In genomic region chr7:2546776-2547586, GRCh38 we compare ENCODE assay signal across 15 cellular contexts. TPM values are rescaled to one million over a fixed set of nuclear protein-coding genes. Genes with fewer than 3 reads are reported as not detected.
DNase-seq lines count a peak whose midpoint lies in the region; ATAC-seq, FAIRE-seq and TF ChIP-seq lines count a peak whose summit lies in the region.
"Had no signal": no experiment of that assay in that cellular context is flagged by ENCODE, and none has a peak within 500 bp of the region (broad histone marks: within the 10 kb centered on the region; RNA-seq: fewer than 3 reads in every experiment).

No MANE protein-coding gene starts in this region.

- no peak overlapping the region for H3K4me3 Mint-ChIP-seq in GM23338

- H2BK12ac ChIP-seq in neuronal stem cell (ENCODE audit: low read length), result no peak overlapping the region

- TF ChIP-seq EP300 in A549 (IDR thresholded peaks at IDR 0.05) (no peak), GM12878 (IDR thresholded peaks at IDR 0.05; ENCODE audit: borderline replicate concordance in 1 of 2, control insufficient read depth in 1 of 2, low read depth in 2 of 2, low read length in 2 of 2) (no peak), gastroesophageal sphincter (IDR thresholded peaks at IDR 0.05) (no peak), tibial nerve (IDR thresholded peaks at IDR 0.05) (no peak)

- H3K27me3 ChIP-seq in GM23338 (ENCODE audit: insufficient read depth) (no peaks in the 10 kb centered on the region), GM12878 (replicated peaks in 1 of 2; ENCODE audit: control insufficient read depth in 2 of 2, insufficient read depth in 2 of 2, low read length in 1 of 2) (no peaks in the 10 kb centered on the region), neuronal stem cell (ENCODE audit: control insufficient read depth in 3 of 3, insufficient read depth in 3 of 3, low read depth in 1 of 3, low read length in 3 of 3) (no peaks in the 10 kb centered on the region), gastroesophageal sphincter (no peaks in the 10 kb centered on the region), tibial nerve (no peaks in the 10 kb centered on the region)
- H3K27me3 ChIP-seq: SJSA1 had no signal

- H3K4me2 ChIP-seq in A549 (no peak overlapping the region), GM23338 (no peak overlapping the region), GM12878 (ENCODE audit: control insufficient read depth, insufficient read depth) (no peak overlapping the region), neuronal stem cell (ENCODE audit: insufficient read depth, low read length, poor library complexity, severe bottlenecking) (no peak overlapping the region)

- no peak for TF ChIP-seq POLR2A in A549 (IDR thresholded peaks at IDR 0.05; ENCODE audit: low read length)
- TF ChIP-seq POLR2A in GM12878 (IDR thresholded peaks at IDR 0.05; ENCODE audit: low read depth, low read length), result no peak
- TF ChIP-seq POLR2A in gastroesophageal sphincter (IDR thresholded peaks at IDR 0.05), result no peak
- TF ChIP-seq POLR2A in GM12891 (IDR thresholded peaks at IDR 0.05; ENCODE audit: low read depth, low read length), result no peak
- no peak for TF ChIP-seq POLR2A in tibial nerve (IDR thresholded peaks at IDR 0.05)

- no peaks in the 10 kb centered on the region; the same call in 1 of the 2 replicates for H4K20me1 ChIP-seq in GM23338 (replicated peaks; ENCODE audit: insufficient read depth)
- no peaks in the 10 kb centered on the region for H4K20me1 ChIP-seq in GM12878 (ENCODE audit: control insufficient read depth, insufficient read depth)

- in situ Hi-C loops in GM12878 (cut with MboI), result no loop called here

- no peak overlapping the region for H2BK5ac ChIP-seq in neuronal stem cell (ENCODE audit: low read length)

- no peak overlapping the region for H2BK15ac ChIP-seq in neuronal stem cell (ENCODE audit: low read length)

- H3K9me2 ChIP-seq in GM23338 (ENCODE audit: insufficient read depth), result no peaks in the 10 kb centered on the region

- H3K27ac Mint-ChIP-seq in GM23338, result no peak overlapping the region

- no peaks in the 10 kb centered on the region for H3K4me1 ChIP-seq in A549
- H3K4me1 ChIP-seq in GM23338 (ENCODE audit: insufficient read depth), result no peaks in the 10 kb centered on the region
- no peaks in the 10 kb centered on the region for H3K4me1 ChIP-seq in GM12878 (ENCODE audit: control insufficient read depth, insufficient read depth, low read length)
- no peaks in the 10 kb centered on the region for H3K4me1 ChIP-seq in neuronal stem cell (ENCODE audit: control insufficient read depth in 2 of 2, insufficient read depth in 1 of 2, low read depth in 1 of 2, low read length in 2 of 2)
- H3K4me1 ChIP-seq in gastroesophageal sphincter, result no peaks in the 10 kb centered on the region
- H3K4me1 ChIP-seq in tibial nerve, result no peaks in the 10 kb centered on the region
- H3K4me1 ChIP-seq: SJSA1 had no signal

- H3K27me3 Mint-ChIP-seq in GM23338 (ENCODE audit: insufficient read depth, low read depth, poor library complexity), result peaks cover 2% of the 10 kb centered on the region
- H3K27me3 Mint-ChIP-seq: CD4-positive, CD25-positive, alpha-beta regulatory T cell had no signal

- H3K27ac ChIP-seq in A549, result no peak overlapping the region
- no peak overlapping the region for H3K27ac ChIP-seq in GM23338 (ENCODE audit: low read depth)
- H3K27ac ChIP-seq in GM12878 (ENCODE audit: control insufficient read depth, insufficient read depth), result no peak overlapping the region
- H3K27ac ChIP-seq in neuronal stem cell (replicated peaks; ENCODE audit: low read length), result no peak overlapping the region
- no peak overlapping the region for H3K27ac ChIP-seq in gastroesophageal sphincter
- no peak overlapping the region for H3K27ac ChIP-seq in tibial nerve
- H3K27ac ChIP-seq: SJSA1 had no signal

- H3K9me3 Mint-ChIP-seq in GM23338, result no peaks in the 10 kb centered on the region

- peaks cover 60% of the 10 kb centered on the region for H3K36me3 Mint-ChIP-seq in GM23338 (ENCODE audit: low read depth)

- H3K4ac ChIP-seq in neuronal stem cell (ENCODE audit: low read length), result no peak overlapping the region

- peaks cover 4% of the 10 kb centered on the region for H3K79me1 ChIP-seq in neuronal stem cell (ENCODE audit: low read depth, low read length)

- H3K9me3 ChIP-seq in A549 (no peaks in the 10 kb centered on the region), GM12878 (replicated peaks; ENCODE audit: control insufficient read depth, insufficient read depth, low read length) (no peaks in the 10 kb centered on the region), neuronal stem cell (replicated peaks in 1 of 2; ENCODE audit: control insufficient read depth in 2 of 2, insufficient read depth in 1 of 2, low read depth in 1 of 2, low read length in 2 of 2) (no peaks in the 10 kb centered on the region), gastroesophageal sphincter (no peaks in the 10 kb centered on the region), tibial nerve (no peaks in the 10 kb centered on the region)
- H3K9me3 ChIP-seq: SJSA1 had no signal

- H4K91ac ChIP-seq in neuronal stem cell (ENCODE audit: low read depth, low read length, poor library complexity), result no peak overlapping the region

- CTCF ChIA-PET in A549 (lab: Yijun Ruan, JAX) (interaction anchor here (0.8 to 1.5 kb wide), 4 partner anchors 12 to 78 kb away, joined by 3 to 5 read pairs (median 4); partner anchors contain the start of gene IQCE), GM12878 (lab: Yijun Ruan, JAX) (no interaction called here)

- 90% methylated on average over 31 of the region's 31 CpGs for WGBS in A549 (ENCODE audit: missing lambda C conversion rate)
- WGBS in GM12878 (ENCODE audit: insufficient coverage, insufficient replicate concordance, low lambda C conversion rate, missing lambda C conversion rate), result 97% methylated on average over 31 of the region's 31 CpGs
- no CpG with 5 or more reads among the region's 31 CpGs for WGBS in neuronal stem cell (ENCODE audit: extremely low coverage in 2 of 2, insufficient read length in 2 of 2, insufficient replicate concordance in 1 of 2), 2 donors
- 96 to 100% methylated on average over 1 to 12 of the region's 31 CpGs for WGBS in gastroesophageal sphincter (ENCODE audit: low coverage in 1 of 2), 2 donors
- WGBS in tibial nerve, 2 donors, result 92 to 93% methylated on average over 31 of the region's 31 CpGs

- H2AK5ac ChIP-seq in neuronal stem cell (ENCODE audit: low read depth, low read length), result no peak overlapping the region

- TF ChIP-seq RAD21 in A549 (conservative IDR thresholded peaks at IDR 0.05 in 1 of 2, IDR thresholded peaks at IDR 0.05 in 1 of 2) (no peak), GM12878 (IDR thresholded peaks at IDR 0.05; ENCODE audit: insufficient read depth, low read depth, low read length) (no peak)

- 0 out of 2 replicates have a peak, but pooled peaks cover 8% of the 10 kb centered on the region for H3F3A ChIP-seq in GM23338 (replicated peaks; ENCODE audit: low read depth)

- no peak for FAIRE-seq in A549 (lab: Jason Lieb, UNC)
- no peak for FAIRE-seq in GM12878 (lab: Jason Lieb, UNC)
- FAIRE-seq in GM12891 (lab: Jason Lieb, UNC), result no peak

- H3K36me3 ChIP-seq in GM23338 (ENCODE audit: insufficient read depth) (peaks cover 5% of the 10 kb centered on the region), GM12878 (ENCODE audit: control insufficient read depth in 2 of 2, insufficient read depth in 2 of 2, low read length in 1 of 2) (peaks cover 4 to 23% of the 10 kb centered on the region in 2 experiments), neuronal stem cell (replicated peaks in 1 of 2; ENCODE audit: control insufficient read depth in 2 of 2, insufficient read depth in 2 of 2, low read length in 2 of 2) (peaks cover 33 to 93% of the 10 kb centered on the region in 2 donors), gastroesophageal sphincter (peaks cover 0 to 95% of the 10 kb centered on the region in 2 donors), tibial nerve (peaks cover 4 to 81% (median 24%) of the 10 kb centered on the region in 3 donors)

- no peaks in the 10 kb centered on the region for H3K4me1 Mint-ChIP-seq in GM23338

- BruUV-seq in GM12878 (replicated peaks; lab: Mats Ljungman, UMichigan), result no TSS peak

- DNase-seq in A549 (ENCODE audit: low read depth in 1 of 2, low spot score in 1 of 2), result no peak
- no peak for DNase-seq in GM23338 (ENCODE audit: low spot score)
- DNase-seq in GM12878 (ENCODE audit: low read depth, low spot score), result no peak
- no peak for DNase-seq in neuronal stem cell (ENCODE audit: low spot score)
- DNase-seq in GM12891 (ENCODE audit: insufficient read length, low spot score), result no peak
- DNase-seq in tibial nerve (ENCODE audit: low spot score in 2 of 2), result no peak
- DNase-seq: CD4-positive, CD25-positive, alpha-beta regulatory T cell; DMS53; NCI-H1048; NCI-H2081 treated with DMSO at 0.1 percent for 48 hours; NCI-H510A; NCI-H774 had no signal

- SMC1A ChIA-PET in GM12878 (lab: Charles Lee; ENCODE audit: uncharacterized antibody, unreplicated experiment), result no interaction called here

- RAD21 ChIA-PET in GM12878 (lab: Charles Lee; ENCODE audit: unreplicated experiment), result interaction anchor here (0.6 kb wide), 1 partner anchor 19 kb away, joined by 3 read pairs; no protein-coding TSS in a partner anchor

- no peak overlapping the region for H3K4me3 ChIP-seq in A549
- H3K4me3 ChIP-seq in GM23338, result no peak overlapping the region
- H3K4me3 ChIP-seq in GM12878, result no peak overlapping the region
- no peak overlapping the region for H3K4me3 ChIP-seq in neuronal stem cell (ENCODE audit: low read length in 2 of 2)
- H3K4me3 ChIP-seq in gastroesophageal sphincter, result no peak overlapping the region
- no peak overlapping the region for H3K4me3 ChIP-seq in tibial nerve
- H3K4me3 ChIP-seq: SJSA1 had no signal

- ATAC-seq in A549 (no peak), GM23338 (no peak), GM12878 (no peak), gastroesophageal sphincter (no peak), GM21619 (IDR thresholded peaks at IDR 0.05; ENCODE audit: unreplicated experiment) (no peak)

- H3K18ac ChIP-seq in neuronal stem cell (ENCODE audit: low read length), result no peak overlapping the region

- POLR2A ChIA-PET in A549 (lab: Yijun Ruan, JAX) (no interaction called here), GM12878 (lab: Charles Lee) (no interaction called here)

- H3K14ac ChIP-seq in neuronal stem cell (ENCODE audit: low read length), result peak overlapping the region; percentile 21

- H4K8ac ChIP-seq in neuronal stem cell (ENCODE audit: low read depth, low read length), result no peak overlapping the region

- peaks cover 9% of the 10 kb centered on the region; the same call in 1 of the 2 replicates for H3K79me2 ChIP-seq in GM23338 (replicated peaks; ENCODE audit: insufficient read depth)
- no peaks in the 10 kb centered on the region for H3K79me2 ChIP-seq in GM12878 (ENCODE audit: control insufficient read depth, insufficient read depth, low read length)

- no peak overlapping the region for H3K23ac ChIP-seq in neuronal stem cell (ENCODE audit: low read depth, low read length, poor library complexity)

- H2AFZ ChIP-seq in GM23338, result no peak overlapping the region
- H2AFZ ChIP-seq in GM12878 (ENCODE audit: control insufficient read depth, low read depth, low read length), result no peak overlapping the region
- H2AFZ ChIP-seq in neuronal stem cell (ENCODE audit: low read length), result no peak overlapping the region

- H3K9ac ChIP-seq in GM12878 (ENCODE audit: control insufficient read depth, insufficient read depth, low read length) (no peak overlapping the region), neuronal stem cell (ENCODE audit: low read depth, low read length, poor library complexity) (peak overlapping the region; percentile 37)

- no peak for TF ChIP-seq CTCF in A549 (IDR thresholded peaks at IDR 0.05)
- TF ChIP-seq CTCF in GM23338 (conservative IDR thresholded peaks at IDR 0.05; ENCODE audit: low read depth in 2 of 2), result no peak
- TF ChIP-seq CTCF in GM12878 (IDR thresholded peaks at IDR 0.05 in 2 of 3, conservative IDR thresholded peaks at IDR 0.05 in 1 of 3; ENCODE audit: control insufficient read depth in 2 of 3, extremely low read depth in 1 of 3, insufficient read depth in 1 of 3, low read depth in 3 of 3, low read length in 3 of 3), result no peak
- no peak for TF ChIP-seq CTCF in gastroesophageal sphincter (IDR thresholded peaks at IDR 0.05)
- TF ChIP-seq CTCF in tibial nerve (IDR thresholded peaks at IDR 0.05), result no peak

- H2BK120ac ChIP-seq in neuronal stem cell (ENCODE audit: low read depth, low read length), result no peak overlapping the region

- intact Hi-C loops in GM12878 (cut with micrococcal nuclease; ENCODE audit: unreplicated experiment), result no loop called here

RNA-seq across cellular contexts. Expression of gene BRAT1, which starts 8.3 kb away (rescaled TPM):
- polyA plus RNA-seq in A549 (2011; rRNA removed) (11.9 and 13.3 TPM in 2 replicates), A549 (2017; fragmentation: RNase III; extraction: RNeasy Plus Mini Kit Qiagen cat#74134 plus additional on column Dnase treatment) (22.6 to 25.6 TPM (median 24.4 TPM) in 3 replicates), GM23338 (2016; fragmentation: Nextera tagmentation; extraction: Ambion mirVana) (29.8 and 32.5 TPM in 2 replicates), GM12878 (2011; rRNA removed) (2.9 and 8.1 TPM in 2 replicates), GM12878 (2014; fragmentation: Illumina TruSeq; extraction: Trizol) (0.76 and 3.3 TPM in 2 replicates), GM12878 (2014; fragmentation: Nextera tagmentation; extraction: Ambion mirVana) (under 1 TPM; 0.13 to 0.68 TPM), GM12878 (2014; rRNA removed) (23.8 and 32.6 TPM in 2 replicates), GM12878 (2016; fragmentation: Nextera tagmentation; extraction: Ambion mirVana) (10 to 100 TPM; 43.6 to 53.3 TPM)
- 35.3 and 50.2 TPM in 2 replicates for polyA plus RNA-seq in A549 (2012; cell fraction: cytosol; rRNA removed)
- polyA plus RNA-seq in A549 (2012; cell fraction: nucleus; rRNA removed), result 140 and 205 TPM in 2 replicates
- 12.4 and 13.3 TPM in 2 replicates for polyA minus RNA-seq in A549 (2011; rRNA and poly(A)+ RNA removed)
- total RNA-seq in GM23338 (2014; rRNA removed; shearing (Covaris generic)), result 65.6 and 76.8 TPM in 2 replicates
- 26.3 and 30.6 TPM in 2 replicates for total RNA-seq in GM12878 (2013; cell fraction: nucleolus; rRNA removed)
- total RNA-seq in GM12878 (2014; rRNA removed) (27.2 and 35.2 TPM in 2 replicates), GM12878 (2014; rRNA removed; fragmentation: Illumina TruSeq; extraction: Trizol) (4.1 and 5.2 TPM in 2 replicates), GM12878 (2021) (31.0 and 32.8 TPM in 2 replicates), gastroesophageal sphincter (10 to 100 TPM; 19.9 to 36.0 (median 32.4) TPM), tibial nerve (10 to 100 TPM; 38.0 to 72.9 (median 52.0) TPM)
- polyA plus RNA-seq in GM12878 (2011; ENCODE audit: low read depth), result 4.9 TPM
- polyA plus RNA-seq in GM12878 (2011; cell fraction: cytosol; rRNA removed), result 13.5 and 22.0 TPM in 2 replicates
- polyA plus RNA-seq in GM12878 (2011; cell fraction: nucleus; rRNA removed), result 101 and 131 TPM in 2 replicates
- 16.8 and 17.2 TPM in 2 replicates for polyA plus RNA-seq in GM12878 (2012)
- polyA minus RNA-seq in GM12878 (2011; rRNA and poly(A)+ RNA removed), result 3.9 and 12.8 TPM in 2 replicates
- 9.5 and 9.9 TPM in 2 replicates for polyA minus RNA-seq in GM12878 (2011; cell fraction: cytosol; rRNA and poly(A)+ RNA removed)
- polyA minus RNA-seq in GM12878 (2011; cell fraction: nucleus; rRNA and poly(A)+ RNA removed), result 10.8 and 17.3 TPM in 2 replicates
- 18.7 TPM for polyA plus RNA-seq in neuronal stem cell (2013, experiment 1 of 2)
- 18.1 TPM for polyA plus RNA-seq in neuronal stem cell (2013, experiment 2 of 2)
- 13.5 TPM for polyA plus RNA-seq in GM12891 (2012; ENCODE audit: low read depth, missing spikeins)

RNA-seq across cellular contexts. Expression of gene IQCE, which starts 11.8 kb away (rescaled TPM):
- polyA plus RNA-seq in A549 (2011; rRNA removed) (10.1 and 10.6 TPM in 2 replicates), A549 (2017; fragmentation: RNase III; extraction: RNeasy Plus Mini Kit Qiagen cat#74134 plus additional on column Dnase treatment) (11.3 to 13.0 TPM (median 12.8 TPM) in 3 replicates), GM23338 (2016; fragmentation: Nextera tagmentation; extraction: Ambion mirVana) (5.9 and 7.7 TPM in 2 replicates), GM12878 (2011; rRNA removed) (2.8 and 3.7 TPM in 2 replicates), GM12878 (2014; fragmentation: Illumina TruSeq; extraction: Trizol) (3.0 and 3.1 TPM in 2 replicates), GM12878 (2014; fragmentation: Nextera tagmentation; extraction: Ambion mirVana) (under 1 TPM; 0.37 to 0.45 TPM), GM12878 (2014; rRNA removed) (5.6 and 6.1 TPM in 2 replicates), GM12878 (2016; fragmentation: Nextera tagmentation; extraction: Ambion mirVana) (1 to 10 TPM; 5.8 to 5.9 TPM)
- polyA plus RNA-seq in A549 (2012; cell fraction: cytosol; rRNA removed), result 8.9 and 9.3 TPM in 2 replicates
- polyA plus RNA-seq in A549 (2012; cell fraction: nucleus; rRNA removed), result 16.7 and 18.2 TPM in 2 replicates
- 10.6 and 13.3 TPM in 2 replicates for polyA minus RNA-seq in A549 (2011; rRNA and poly(A)+ RNA removed)
- 5.0 and 6.5 TPM in 2 replicates for total RNA-seq in GM23338 (2014; rRNA removed; shearing (Covaris generic))
- total RNA-seq in GM12878 (2013; cell fraction: nucleolus; rRNA removed), result 15.3 and 19.5 TPM in 2 replicates
- total RNA-seq in GM12878 (2014; rRNA removed) (3.7 and 4.3 TPM in 2 replicates), GM12878 (2014; rRNA removed; fragmentation: Illumina TruSeq; extraction: Trizol) (2.3 and 2.5 TPM in 2 replicates), GM12878 (2021) (7.9 and 8.1 TPM in 2 replicates), gastroesophageal sphincter (10 to 100 TPM in 3 of 4 donors, 1 to 10 TPM in 1; 9.7 to 23.5 (median 15.6) TPM), tibial nerve (10 to 100 TPM; 16.8 to 46.9 (median 26.9) TPM)
- polyA plus RNA-seq in GM12878 (2011; ENCODE audit: low read depth), result 0.75 TPM
- 2.9 and 3.7 TPM in 2 replicates for polyA plus RNA-seq in GM12878 (2011; cell fraction: cytosol; rRNA removed)
- polyA plus RNA-seq in GM12878 (2011; cell fraction: nucleus; rRNA removed), result 13.7 and 15.4 TPM in 2 replicates
- polyA plus RNA-seq in GM12878 (2012), result 2.0 and 2.6 TPM in 2 replicates
- 2.5 and 4.9 TPM in 2 replicates for polyA minus RNA-seq in GM12878 (2011; rRNA and poly(A)+ RNA removed)
- 1.1 and 3.7 TPM in 2 replicates for polyA minus RNA-seq in GM12878 (2011; cell fraction: cytosol; rRNA and poly(A)+ RNA removed)
- polyA minus RNA-seq in GM12878 (2011; cell fraction: nucleus; rRNA and poly(A)+ RNA removed), result 3.4 and 6.5 TPM in 2 replicates
- polyA plus RNA-seq in neuronal stem cell (2013, experiment 1 of 2), result 10.4 TPM
- 10.3 TPM for polyA plus RNA-seq in neuronal stem cell (2013, experiment 2 of 2)
- 2.6 TPM for polyA plus RNA-seq in GM12891 (2012; ENCODE audit: low read depth, missing spikeins)

RNA-seq across cellular contexts. Expression of gene LFNG, which starts 27.4 kb away (rescaled TPM):
- 2.3 and 2.9 TPM in 2 replicates for polyA plus RNA-seq in A549 (2011; rRNA removed)
- polyA plus RNA-seq in A549 (2012; cell fraction: cytosol; rRNA removed), result 4.7 and 6.4 TPM in 2 replicates
- polyA plus RNA-seq in A549 (2012; cell fraction: nucleus; rRNA removed), result 10.0 and 15.6 TPM in 2 replicates
- polyA plus RNA-seq in A549 (2017; fragmentation: RNase III; extraction: RNeasy Plus Mini Kit Qiagen cat#74134 plus additional on column Dnase treatment), result 5.8 to 7.3 TPM (median 6.3 TPM) in 3 replicates
- 2.7 and 3.0 TPM in 2 replicates for polyA minus RNA-seq in A549 (2011; rRNA and poly(A)+ RNA removed)
- total RNA-seq in GM23338 (2014; rRNA removed; shearing (Covaris generic)), result 24.5 and 35.4 TPM in 2 replicates
- 1.7 and 3.2 TPM in 2 replicates for polyA plus RNA-seq in GM23338 (2016; fragmentation: Nextera tagmentation; extraction: Ambion mirVana)
- 6.2 and 7.0 TPM in 2 replicates for total RNA-seq in GM12878 (2013; cell fraction: nucleolus; rRNA removed)
- total RNA-seq in GM12878 (2014; rRNA removed), result 0.11 and 0.68 TPM in 2 replicates
- total RNA-seq in GM12878 (2014; rRNA removed; fragmentation: Illumina TruSeq; extraction: Trizol), result 0.22 and 0.23 TPM in 2 replicates
- total RNA-seq in GM12878 (2021), result 0.62 and 0.80 TPM in 2 replicates
- not detected for polyA plus RNA-seq in GM12878 (2011; ENCODE audit: low read depth)
- 0.33 and 0.43 TPM in 2 replicates for polyA plus RNA-seq in GM12878 (2011; rRNA removed)
- polyA plus RNA-seq in GM12878 (2011; cell fraction: cytosol; rRNA removed), result 0.48 and 0.51 TPM in 2 replicates
- polyA plus RNA-seq in GM12878 (2011; cell fraction: nucleus; rRNA removed), result 1.6 and 1.7 TPM in 2 replicates
- polyA plus RNA-seq in GM12878 (2012), result 0.15 and 0.35 TPM in 2 replicates
- 0.15 TPM in 1 of 2 replicates, not detected in the other for polyA plus RNA-seq in GM12878 (2014; fragmentation: Illumina TruSeq; extraction: Trizol)
- polyA plus RNA-seq in GM12878 (2014; fragmentation: Nextera tagmentation; extraction: Ambion mirVana), result under 1 TPM; 0.09 to 0.18 TPM
- polyA plus RNA-seq in GM12878 (2014; rRNA removed), result 0.68 and 0.81 TPM in 2 replicates
- polyA plus RNA-seq in GM12878 (2016; fragmentation: Nextera tagmentation; extraction: Ambion mirVana), result not detected
- 0.15 and 0.26 TPM in 2 replicates for polyA minus RNA-seq in GM12878 (2011; rRNA and poly(A)+ RNA removed)
- polyA minus RNA-seq in GM12878 (2011; cell fraction: cytosol; rRNA and poly(A)+ RNA removed), result not detected in 2 replicates
- 0.73 and 2.0 TPM in 2 replicates for polyA minus RNA-seq in GM12878 (2011; cell fraction: nucleus; rRNA and poly(A)+ RNA removed)
- polyA plus RNA-seq in neuronal stem cell (2013, experiment 1 of 2), result 84.0 TPM
- polyA plus RNA-seq in neuronal stem cell (2013, experiment 2 of 2), result 82.3 TPM
- total RNA-seq in gastroesophageal sphincter, result 1 to 10 TPM; 4.4 to 9.8 (median 8.4) TPM
- 0.04 TPM for polyA plus RNA-seq in GM12891 (2012; ENCODE audit: low read depth, missing spikeins)
- 10 to 100 TPM in 3 of 4 donors, 1 to 10 TPM in 1; 8.8 to 21.6 (median 11.3) TPM for total RNA-seq in tibial nerve

Comparison
In these comparisons a context has a peak if more than half of its experiments do, and no peak if none do; other contexts are left out.
1. Of the 24 proteins assayed by ChIP-seq in both GM12878 and A549: peak only in GM12878: none; only in A549: none; in both: REST; in neither: 23.